1 cellular context compared by ENCODE assay signal in the genomic region with DNA sequence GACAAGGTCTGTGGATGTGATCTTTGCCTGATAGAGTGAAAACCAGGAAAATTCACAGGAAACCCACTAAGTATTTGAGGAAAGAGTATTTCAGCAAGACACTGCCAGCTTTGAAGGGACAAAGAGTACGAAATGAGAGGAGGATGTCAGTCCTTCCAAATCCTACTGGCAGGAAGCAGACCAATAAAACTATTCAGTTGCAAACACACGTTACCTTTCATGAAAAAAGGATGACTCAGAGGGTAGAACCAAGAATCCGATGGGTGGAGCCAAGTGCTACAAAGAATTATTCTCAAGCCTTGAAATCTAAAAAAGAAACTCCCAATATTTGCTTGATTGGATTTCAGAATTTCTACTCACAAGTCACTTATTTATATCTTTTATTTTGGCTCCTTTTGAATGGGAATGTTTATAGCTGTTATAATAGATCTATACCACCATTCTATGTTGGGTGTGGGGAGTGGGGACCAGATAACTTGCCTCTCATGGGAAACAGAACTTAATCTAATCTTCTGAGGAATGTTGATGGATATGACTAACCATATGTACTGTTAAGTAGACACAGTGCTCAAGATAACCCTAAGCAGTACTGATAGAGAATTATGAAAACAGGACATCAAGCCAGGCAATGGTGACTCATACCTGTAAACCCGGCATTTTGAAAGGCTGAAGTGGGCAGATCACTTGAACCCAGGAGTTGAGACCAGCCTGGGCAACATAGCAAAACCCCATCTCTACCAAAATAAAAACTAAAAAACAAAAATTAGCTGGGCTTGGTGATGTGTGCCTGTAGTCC.
TF ChIP-seq lines count a peak whose summit lies in the region.

No MANE protein-coding gene starts in this region.

TF ChIP-seq in GM23338, 12 proteins besides CTCF, POLR2A, EP300 and RAD21:
- TF ChIP-seq EZH2 (IDR thresholded peaks at IDR 0.05; ENCODE audit: low read depth, unreplicated experiment), result no peak
- TF ChIP-seq STAT1 (IDR thresholded peaks at IDR 0.05; ENCODE audit: unreplicated experiment), result no peak
- no peak for TF ChIP-seq CREB1 (CRISPR knock-in tag; IDR thresholded peaks at IDR 0.05; ENCODE audit: low read depth)
- TF ChIP-seq JUNB (IDR thresholded peaks at IDR 0.05; ENCODE audit: unreplicated experiment), result no peak
- TF ChIP-seq NANOG (IDR thresholded peaks at IDR 0.05; ENCODE audit: borderline replicate concordance), result no peak
- no peak for TF ChIP-seq EZH2phosphoT487 (IDR thresholded peaks at IDR 0.05; ENCODE audit: unreplicated experiment)
